Comparison of ENCODE assay signal across 1 cellular context in the genomic region with DNA sequence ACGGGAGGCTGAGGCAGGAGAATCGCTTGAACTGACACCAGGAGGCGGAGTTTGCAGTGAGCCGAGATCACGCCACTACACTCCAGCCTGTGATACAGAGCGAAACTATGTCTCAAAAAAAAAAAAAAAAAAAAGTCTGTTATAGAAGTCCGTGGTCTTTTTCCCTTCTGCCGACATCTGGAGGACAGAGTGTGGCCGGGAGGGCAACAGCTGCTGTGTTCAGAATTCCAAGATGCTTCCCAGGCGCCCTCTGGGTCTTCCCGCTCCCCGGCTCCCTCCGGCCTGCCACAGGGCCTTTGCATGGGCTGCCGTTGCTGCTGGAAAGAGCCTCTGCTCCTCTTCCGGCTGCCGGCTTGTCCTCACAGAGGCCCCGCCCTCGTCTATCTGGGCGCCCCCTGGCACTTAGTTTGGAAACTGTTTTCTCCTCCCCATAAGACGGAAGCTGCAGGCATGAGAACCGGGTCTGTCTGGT.
TF ChIP-seq lines count a peak whose summit lies in the region.

No MANE protein-coding gene starts in this region.

TF ChIP-seq in HepG2, 621 proteins besides CTCF, POLR2A, EP300 and RAD21:
- TF ChIP-seq PCBP1 (IDR thresholded peaks at IDR 0.05; ENCODE audit: borderline replicate concordance, low read depth, low read length): 0 out of 2 replicates have a peak, but pooled peaks have one; percentile 22
- no peak for TF ChIP-seq HDAC1 (CRISPR knock-in tag; IDR thresholded peaks at IDR 0.05)
- peak; percentile 57; the same call in 1 of the 2 replicates for TF ChIP-seq ZMYM3 (CRISPR knock-in tag; IDR thresholded peaks at IDR 0.05)
- TF ChIP-seq, protein P1, sequence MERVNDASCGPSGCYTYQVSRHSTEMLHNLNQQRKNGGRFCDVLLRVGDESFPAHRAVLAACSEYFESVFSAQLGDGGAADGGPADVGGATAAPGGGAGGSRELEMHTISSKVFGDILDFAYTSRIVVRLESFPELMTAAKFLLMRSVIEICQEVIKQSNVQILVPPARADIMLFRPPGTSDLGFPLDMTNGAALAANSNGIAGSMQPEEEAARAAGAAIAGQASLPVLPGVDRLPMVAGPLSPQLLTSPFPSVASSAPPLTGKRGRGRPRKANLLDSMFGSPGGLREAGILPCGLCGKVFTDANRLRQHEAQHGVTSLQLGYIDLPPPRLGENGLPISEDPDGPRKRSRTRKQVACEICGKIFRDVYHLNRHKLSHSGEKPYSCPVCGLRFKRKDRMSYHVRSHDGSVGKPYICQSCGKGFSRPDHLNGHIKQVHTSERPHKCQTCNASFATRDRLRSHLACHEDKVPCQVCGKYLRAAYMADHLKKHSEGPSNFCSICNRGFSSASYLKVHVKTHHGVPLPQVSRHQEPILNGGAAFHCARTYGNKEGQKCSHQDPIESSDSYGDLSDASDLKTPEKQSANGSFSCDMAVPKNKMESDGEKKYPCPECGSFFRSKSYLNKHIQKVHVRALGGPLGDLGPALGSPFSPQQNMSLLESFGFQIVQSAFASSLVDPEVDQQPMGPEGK (CRISPR knock-in tag; IDR thresholded peaks at IDR 0.05): peak; percentile 19; the same call in 1 of the 2 replicates
- no peak for TF ChIP-seq ZNF564 (CRISPR knock-in tag; IDR thresholded peaks at IDR 0.05)
- TF ChIP-seq, protein P2, sequence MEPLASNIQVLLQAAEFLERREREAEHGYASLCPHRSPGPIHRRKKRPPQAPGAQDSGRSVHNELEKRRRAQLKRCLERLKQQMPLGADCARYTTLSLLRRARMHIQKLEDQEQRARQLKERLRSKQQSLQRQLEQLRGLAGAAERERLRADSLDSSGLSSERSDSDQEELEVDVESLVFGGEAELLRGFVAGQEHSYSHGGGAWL (CRISPR knock-in tag; IDR thresholded peaks at IDR 0.05): no peak
- TF ChIP-seq GABPA (IDR thresholded peaks at IDR 0.05; ENCODE audit: low read depth, low read length): no peak
- no peak for TF ChIP-seq GABPA (CRISPR knock-in tag; IDR thresholded peaks at IDR 0.05; ENCODE audit: low read depth)
- TF ChIP-seq KDM1A (CRISPR knock-in tag; IDR thresholded peaks at IDR 0.05): peak; percentile 66; the same call in 1 of the 2 replicates
